21 cellular contexts compared by ENCODE assay signal in the genomic region with DNA sequence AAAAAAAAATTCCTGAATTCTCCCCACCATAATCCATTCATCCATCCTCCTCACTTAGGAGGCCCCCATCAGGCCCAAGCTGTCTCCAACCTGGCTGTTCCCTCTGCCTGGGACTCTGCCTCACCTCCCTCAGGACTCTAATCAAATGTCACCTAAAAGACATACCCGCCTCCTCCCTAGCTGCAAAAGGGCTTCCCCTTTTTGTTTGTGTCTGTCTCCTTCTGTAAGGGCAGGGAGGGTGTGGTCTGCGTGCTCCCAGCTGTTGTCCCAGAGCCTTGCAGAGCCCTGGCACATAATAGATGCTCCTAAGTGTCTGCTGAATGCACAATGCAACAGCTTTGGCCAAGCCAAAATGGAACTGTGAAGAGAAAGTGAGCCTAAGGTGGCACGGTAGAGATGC. TPM values are rescaled to one million over a fixed set of nuclear protein-coding genes. Genes with fewer than 3 reads are reported as not detected.
DNase-seq lines count a peak whose midpoint lies in the region; TF ChIP-seq lines count a peak whose summit lies in the region.
"Had no signal": no experiment of that assay in that cellular context is flagged by ENCODE, and none has a peak within 500 bp of the region (broad histone marks: within the 10 kb centered on the region; RNA-seq: fewer than 3 reads in every experiment).

No MANE protein-coding gene starts in this region.

- H3K36me3 Mint-ChIP-seq in activated naive CD4-positive, alpha-beta T cell treated with anti-CD3 and anti-CD28 coated beads, Interleukin-2, amount 50 U/mL, for 24 hours: peaks cover 8% of the 10 kb centered on the region
- peaks cover 23% of the 10 kb centered on the region for H3K36me3 Mint-ChIP-seq in brain

- H3K27me3 Mint-ChIP-seq in activated naive CD4-positive, alpha-beta T cell treated with anti-CD3 and anti-CD28 coated beads, Interleukin-2, amount 50 U/mL, for 24 hours: no peaks in the 10 kb centered on the region
- peaks cover 11% of the 10 kb centered on the region for H3K27me3 Mint-ChIP-seq in brain

- peaks cover 53% of the 10 kb centered on the region for H3K79me2 ChIP-seq in osteoblast (ENCODE audit: insufficient read depth, low read length)

- no peaks in the 10 kb centered on the region for H3K27me3 ChIP-seq in osteoblast (ENCODE audit: insufficient read depth, low read length)
- H3K27me3 ChIP-seq: foreskin keratinocyte had no signal

- no peaks in the 10 kb centered on the region for H3K9me3 Mint-ChIP-seq in activated naive CD4-positive, alpha-beta T cell treated with anti-CD3 and anti-CD28 coated beads, Interleukin-2, amount 50 U/mL, for 24 hours
- H3K9me3 Mint-ChIP-seq in brain: no peaks in the 10 kb centered on the region
- H3K9me3 Mint-ChIP-seq: T-helper 1 cell treated with Interleukin-12 subunit alpha and Interleukin-12 subunit beta and Interleukin-4 antibody, amounts not matched to agents 30 μg/mL and 1 μg/mL, for 36 hours had no signal

- H3K27ac Mint-ChIP-seq in activated naive CD4-positive, alpha-beta T cell treated with anti-CD3 and anti-CD28 coated beads, Interleukin-2, amount 50 U/mL, for 24 hours: peak overlapping the region; percentile 5
- H3K27ac Mint-ChIP-seq in brain: peak overlapping the region in 2 of 5 experiments; percentile 9 to 25
- H3K27ac Mint-ChIP-seq: T-helper 1 cell treated with Interleukin-12 subunit alpha and Interleukin-12 subunit beta and Interleukin-4 antibody, amounts not matched to agents 30 μg/mL and 1 μg/mL, for 36 hours had no signal

- peaks cover 42% of the 10 kb centered on the region for H3K36me3 ChIP-seq in osteoblast (ENCODE audit: insufficient read depth, low read length)

- TF ChIP-seq CTCF in RWPE1 (conservative IDR thresholded peaks at IDR 0.05; ENCODE audit: low read depth): no peak
- no peak for TF ChIP-seq CTCF in brain (conservative IDR thresholded peaks at IDR 0.05)
- no peak for TF ChIP-seq CTCF in osteoblast (IDR thresholded peaks at IDR 0.05; ENCODE audit: extremely low read depth, low read depth, low read length)

- peaks cover 31% of the 10 kb centered on the region for H3K4me1 Mint-ChIP-seq in activated naive CD4-positive, alpha-beta T cell treated with anti-CD3 and anti-CD28 coated beads, Interleukin-2, amount 50 U/mL, for 24 hours
- peaks cover 30% of the 10 kb centered on the region for H3K4me1 Mint-ChIP-seq in brain

- no peak overlapping the region for H3K4me3 ChIP-seq in osteoblast (ENCODE audit: insufficient read depth, low read length)
- H3K4me3 ChIP-seq: coronary artery had no signal

- CTCF ChIA-PET in RWPE1 (lab: Yijun Ruan, JAX): interaction anchor here (1.0 kb wide), 1 partner anchor 9 kb away, joined by 3 read pairs; no protein-coding TSS in a partner anchor

- peak overlapping the region; percentile 57 for H3K27ac ChIP-seq in RWPE1
- no peak overlapping the region for H3K27ac ChIP-seq in osteoblast (ENCODE audit: low read depth, low read length)
- H3K27ac ChIP-seq: coronary artery, foreskin keratinocyte, HL-60 had no signal

- peaks cover 38% of the 10 kb centered on the region for H4K20me1 ChIP-seq in osteoblast (ENCODE audit: insufficient read depth, low read length)

- no peak overlapping the region for H2AFZ ChIP-seq in osteoblast (ENCODE audit: low read length)

- H3K9me3 ChIP-seq in osteoblast (ENCODE audit: low read depth, low read length): no peaks in the 10 kb centered on the region

- DNase-seq in activated naive CD4-positive, alpha-beta T cell treated with Interleukin-2 at 50 U/mL for 16 hours: no peak
- DNase-seq in RWPE1 (ENCODE audit: low spot score): no peak
- DNase-seq in osteoblast (ENCODE audit: insufficient read length, low spot score, missing footprints): peak; percentile 21
- DNase-seq in stimulated activated CD4-positive, alpha-beta T cell treated with anti-CD3 and anti-CD28 coated beads, Interleukin-15, amount 100 ng/mL, for 24 hours: no peak
- DNase-seq in T-helper 9 cell: no peak
- DNase-seq in GM19238 (ENCODE audit: insufficient read length, low spot score): no peak
- DNase-seq: foreskin keratinocyte, KG1, NCI-H1105 treated with DMSO at 0.1 percent for 48 hours, NCI-H2107, NCI-H524 treated with DMSO at 0.1 percent for 48 hours, right cardiac atrium had no signal

- peaks cover 16% of the 10 kb centered on the region for H3K4me1 ChIP-seq in osteoblast (ENCODE audit: insufficient read depth, low read length)

- no peak overlapping the region for H3K4me3 Mint-ChIP-seq in activated naive CD4-positive, alpha-beta T cell treated with anti-CD3 and anti-CD28 coated beads, Interleukin-2, amount 50 U/mL, for 24 hours
- peak overlapping the region in 3 of 5 experiments; percentile 13 to 64 (median 29) for H3K4me3 Mint-ChIP-seq in brain
- H3K4me3 Mint-ChIP-seq: T-helper 1 cell treated with Interleukin-12 subunit alpha and Interleukin-12 subunit beta and Interleukin-4 antibody, amounts not matched to agents 30 μg/mL and 1 μg/mL, for 36 hours had no signal

- POLR2A ChIA-PET in RWPE1 (lab: Yijun Ruan, JAX; ENCODE audit: low non-redundant PET): no interaction called here

- H3K4me2 ChIP-seq in osteoblast (ENCODE audit: insufficient read depth, low read length): no peak overlapping the region

RNA-seq across cellular contexts. Expression of a gene that starts 4.4 kb away (rescaled TPM):
- polyA plus RNA-seq in brain (ENCODE audit: insufficient read depth, low read depth, low replicate concordance): 303 TPM
- total RNA-seq in osteoblast: 123 and 136 TPM in 2 replicates

RNA-seq across cellular contexts. Expression of a gene that starts 6.3 kb away (rescaled TPM):
- polyA plus RNA-seq in brain (ENCODE audit: insufficient read depth, low read depth, low replicate concordance): 119 TPM
- 36.6 and 39.8 TPM in 2 replicates for total RNA-seq in osteoblast

RNA-seq across cellular contexts. Expression of a gene that starts 7.2 kb away (rescaled TPM):
- 138 TPM for polyA plus RNA-seq in brain (ENCODE audit: insufficient read depth, low read depth, low replicate concordance)
- total RNA-seq in osteoblast: 99.5 and 104 TPM in 2 replicates

RNA-seq across cellular contexts. Expression of a gene that starts 21.5 kb away (rescaled TPM):
- 0.20 TPM for polyA plus RNA-seq in brain (ENCODE audit: insufficient read depth, low read depth, low replicate concordance)
- total RNA-seq in osteoblast: not detected in 2 replicates
- total RNA-seq: Daoy, foreskin keratinocyte, osteocyte, right cardiac atrium, Right ventricle myocardium inferior, ureter had no signal
- polyA plus RNA-seq: foreskin keratinocyte, right cardiac atrium had no signal

RNA-seq across cellular contexts. Expression of a gene that starts 33.6 kb away (rescaled TPM):
- polyA plus RNA-seq in brain (ENCODE audit: insufficient read depth, low read depth, low replicate concordance): 10.7 TPM
- total RNA-seq in osteoblast: 17.1 and 18.5 TPM in 2 replicates
